ENCODE assay signal across 15 cellular contexts in the genomic region with DNA sequence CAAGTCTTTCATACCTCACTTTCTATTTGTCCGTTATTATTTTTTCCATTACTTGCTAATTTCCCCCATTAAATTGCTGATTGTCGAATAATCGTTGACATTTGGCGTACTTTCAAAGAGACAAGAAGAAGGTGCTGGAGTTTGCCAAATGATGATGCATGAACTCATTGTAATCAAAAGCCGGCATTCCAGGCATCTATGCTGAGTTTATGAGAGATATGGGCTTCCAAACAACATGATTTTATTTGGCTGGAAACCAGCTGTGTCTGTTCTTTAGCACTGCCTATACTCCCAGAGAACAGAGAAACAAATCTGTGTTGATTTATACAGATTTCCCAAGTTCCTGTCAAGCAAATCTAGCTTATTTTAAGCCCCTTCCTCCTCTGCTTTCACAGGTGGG.
"Had no signal": no experiment of that assay in that cellular context is flagged by ENCODE, and none has a peak within 500 bp of the region (broad histone marks: within the 10 kb centered on the region; RNA-seq: fewer than 3 reads in every experiment).

No MANE protein-coding gene starts in this region.

- ATAC-seq: left ventricle myocardium superior; natural killer cell; right cardiac atrium; stimulated activated naive CD8-positive, alpha-beta T cell treated with anti-CD3 and anti-CD28 coated beads, Interleukin-15, amount 100 ng/mL, for 72 hours had no signal

- H3K27ac ChIP-seq: adrenal gland, coronary artery, esophagus muscularis mucosa, prostate gland, spleen had no signal

- H3K9me3 ChIP-seq: adrenal gland, prostate gland had no signal

- DNase-seq: activated CD4-positive, alpha-beta T cell treated with anti-CD3 and anti-CD28 coated beads for 1 hour; activated CD4-positive, alpha-beta T cell treated with anti-CD3 and anti-CD28 coated beads, Interleukin-2, amount 50 U/mL, for 4 hours; activated naive CD4-positive, alpha-beta T cell treated with anti-CD3 and anti-CD28 coated beads, Interleukin-2, amount 50 U/mL, for 16 hours; adrenal gland; central memory CD4-positive, alpha-beta T cell; hypothalamus; kidney glomerular epithelial cell; left ventricle myocardium superior; natural killer cell; right cardiac atrium; spleen; stimulated activated naive CD8-positive, alpha-beta T cell treated with anti-CD3 and anti-CD28 coated beads, Interleukin-15, amount 100 ng/mL, for 72 hours had no signal

- H3K4me1 ChIP-seq: adrenal gland, esophagus muscularis mucosa, prostate gland, spleen had no signal

- H3K27me3 ChIP-seq: esophagus muscularis mucosa, spleen had no signal

- H3K4me3 ChIP-seq: adrenal gland, coronary artery, esophagus muscularis mucosa, prostate gland, spleen had no signal

- H3K36me3 ChIP-seq: adrenal gland, esophagus muscularis mucosa, prostate gland, spleen had no signal
